ENCODE assay signal across 18 cellular contexts in the genomic region with DNA sequence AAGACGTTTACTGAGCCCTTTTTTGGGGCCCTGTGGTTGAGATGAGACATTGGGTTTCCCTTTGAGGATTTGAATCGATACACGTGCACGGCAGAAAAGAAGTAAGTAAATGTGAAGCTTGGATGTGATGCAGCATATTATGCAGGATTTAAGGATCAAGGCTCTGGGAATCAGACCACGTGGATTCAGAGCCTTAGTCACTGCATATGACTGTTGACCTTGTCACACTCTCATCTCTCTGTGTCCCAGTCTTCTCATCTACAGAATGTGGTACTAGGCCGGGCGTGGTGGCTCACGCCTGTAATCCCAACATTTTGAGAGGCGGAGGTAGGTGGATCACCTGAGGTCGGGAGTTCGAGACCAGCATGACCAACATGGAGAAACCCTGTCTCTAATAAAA. TPM values are rescaled to one million over a fixed set of nuclear protein-coding genes. Genes with fewer than 3 reads are reported as not detected.
DNase-seq lines count a peak whose midpoint lies in the region; ATAC-seq and TF ChIP-seq lines count a peak whose summit lies in the region.
"Had no signal": no experiment of that assay in that cellular context is flagged by ENCODE, and none has a peak within 500 bp of the region (broad histone marks: within the 10 kb centered on the region; RNA-seq: fewer than 3 reads in every experiment).

No MANE protein-coding gene starts in this region.

- H3F3A ChIP-seq in neural progenitor cell (ENCODE audit: low read depth), result peaks cover 13% of the 10 kb centered on the region

- H3K27me3 ChIP-seq in KMS-11 (ENCODE audit: insufficient read depth, low read depth) (no peaks in the 10 kb centered on the region), neural progenitor cell (no peaks in the 10 kb centered on the region)
- H3K27me3 ChIP-seq: right atrium auricular region, uterus had no signal

- H3K4me1 Mint-ChIP-seq in activated CD4-positive, alpha-beta T cell treated with anti-CD3 and anti-CD28 coated beads, Interleukin-2, amount 10 ng/mL, durations not matched to agents 7 days and 5 days, result peaks cover 19% of the 10 kb centered on the region
- H3K4me1 Mint-ChIP-seq in brain, result peaks cover 45% of the 10 kb centered on the region
- H3K4me1 Mint-ChIP-seq in neural progenitor cell, result peaks cover 38% of the 10 kb centered on the region
- peaks cover 21% of the 10 kb centered on the region for H3K4me1 Mint-ChIP-seq in chondrocyte (ENCODE audit: low read depth)

- no peak overlapping the region for H3K27ac ChIP-seq in KMS-11
- no peak overlapping the region for H3K27ac ChIP-seq in neural progenitor cell

- H3K27ac Mint-ChIP-seq in activated CD4-positive, alpha-beta T cell treated with anti-CD3 and anti-CD28 coated beads, Interleukin-2, amount 10 ng/mL, durations not matched to agents 7 days and 5 days, result no peak overlapping the region
- peak overlapping the region; percentile 27 to 98 (median 49) for H3K27ac Mint-ChIP-seq in brain
- no peak overlapping the region for H3K27ac Mint-ChIP-seq in neural progenitor cell
- no peak overlapping the region for H3K27ac Mint-ChIP-seq in chondrocyte (ENCODE audit: unreplicated experiment)

- no peaks in the 10 kb centered on the region for H3K36me3 Mint-ChIP-seq in activated CD4-positive, alpha-beta T cell treated with anti-CD3 and anti-CD28 coated beads, Interleukin-2, amount 10 ng/mL, durations not matched to agents 7 days and 5 days (ENCODE audit: low read depth)
- H3K36me3 Mint-ChIP-seq in brain (peaks cover 7% of the 10 kb centered on the region), neural progenitor cell (no peaks in the 10 kb centered on the region), chondrocyte (ENCODE audit: low read depth) (peaks cover 2% of the 10 kb centered on the region)

- POLR2A ChIA-PET in activated CD4-positive, alpha-beta T cell treated with anti-CD3 and anti-CD28 coated beads, Interleukin-2, amount 10 ng/mL, durations not matched to agents 7 days and 5 days (lab: Charles Lee), result no interaction called here

- H2AFZ ChIP-seq in KMS-11 (ENCODE audit: low read depth), result no peak overlapping the region
- no peak overlapping the region for H2AFZ ChIP-seq in neural progenitor cell (replicated peaks)

- TF ChIP-seq CTCF in KMS-11 (conservative IDR thresholded peaks at IDR 0.05; ENCODE audit: low read depth, low read length) (no peak), brain (conservative IDR thresholded peaks at IDR 0.05) (no peak), neural progenitor cell (IDR thresholded peaks at IDR 0.05) (no peak), chondrocyte (IDR thresholded peaks at IDR 0.05) (no peak)

- H3K27me3 Mint-ChIP-seq in activated CD4-positive, alpha-beta T cell treated with anti-CD3 and anti-CD28 coated beads, Interleukin-2, amount 10 ng/mL, durations not matched to agents 7 days and 5 days, result peaks cover 5% of the 10 kb centered on the region
- H3K27me3 Mint-ChIP-seq in brain (peaks cover 10% of the 10 kb centered on the region), neural progenitor cell (ENCODE audit: insufficient read depth, low read depth) (no peaks in the 10 kb centered on the region), chondrocyte (ENCODE audit: low read depth) (no peaks in the 10 kb centered on the region)

- no peak for DNase-seq in activated CD4-positive, alpha-beta T cell treated with anti-CD3 and anti-CD28 coated beads, Interleukin-2, amount 10 ng/mL, durations not matched to agents 7 days and 5 days
- DNase-seq in activated CD4-positive, alpha-beta T cell treated with anti-CD3 and anti-CD28 coated beads, Interleukin-2, amount 50 U/mL, for 4 hours, result no peak
- DNase-seq in neural progenitor cell (ENCODE audit: low spot score) (no peak), chondrocyte (ENCODE audit: low spot score) (no peak), NCI-H69 (lab: John Stamatoyannopoulos, UW) (no peak)
- DNase-seq: activated CD4-positive, alpha-beta T cell treated with anti-CD3 and anti-CD28 coated beads for 48 hours; NCI-H526; stimulated activated CD4-positive, alpha-beta T cell treated with anti-CD3 and anti-CD28 coated beads, Interleukin-4, amount 100 ng/mL, for 4 hours; uterus had no signal

- H3K4me3 Mint-ChIP-seq in activated CD4-positive, alpha-beta T cell treated with anti-CD3 and anti-CD28 coated beads, Interleukin-2, amount 10 ng/mL, durations not matched to agents 7 days and 5 days, result peak overlapping the region; percentile 76
- H3K4me3 Mint-ChIP-seq in brain (peak overlapping the region; percentile 87 to 93 (median 89)), neural progenitor cell (peak overlapping the region; percentile 93), chondrocyte (ENCODE audit: unreplicated experiment) (no peak overlapping the region)

- ATAC-seq in HG03280 (IDR thresholded peaks at IDR 0.05; ENCODE audit: unreplicated experiment), result no peak
- ATAC-seq: Panc1 had no signal

- H3K36me3 ChIP-seq in KMS-11 (ENCODE audit: insufficient read depth) (no peaks in the 10 kb centered on the region), neural progenitor cell (no peaks in the 10 kb centered on the region)
- H3K36me3 ChIP-seq: uterus had no signal

- peaks cover 15% of the 10 kb centered on the region for H3K4me1 ChIP-seq in KMS-11 (ENCODE audit: low read depth, poor library complexity, severe bottlenecking)
- peaks cover 33% of the 10 kb centered on the region for H3K4me1 ChIP-seq in neural progenitor cell

- no peak overlapping the region for H3K9ac ChIP-seq in KMS-11
- no peak overlapping the region for H3K9ac ChIP-seq in neural progenitor cell

- H4K20me1 ChIP-seq in KMS-11 (ENCODE audit: insufficient read depth) (no peaks in the 10 kb centered on the region), neural progenitor cell (ENCODE audit: low read depth) (peaks cover 20% of the 10 kb centered on the region)

- H3K79me2 ChIP-seq in KMS-11 (ENCODE audit: insufficient read depth, low read depth) (peaks cover 11% of the 10 kb centered on the region; the same call in 1 of the 2 replicates), neural progenitor cell (ENCODE audit: low read depth) (peaks cover 28% of the 10 kb centered on the region)

- no peaks in the 10 kb centered on the region for H3K9me3 Mint-ChIP-seq in activated CD4-positive, alpha-beta T cell treated with anti-CD3 and anti-CD28 coated beads, Interleukin-2, amount 10 ng/mL, durations not matched to agents 7 days and 5 days
- no peaks in the 10 kb centered on the region for H3K9me3 Mint-ChIP-seq in brain
- H3K9me3 Mint-ChIP-seq in neural progenitor cell, result no peaks in the 10 kb centered on the region
- H3K9me3 Mint-ChIP-seq in chondrocyte (ENCODE audit: low read depth), result no peaks in the 10 kb centered on the region

- CTCF ChIA-PET in activated CD4-positive, alpha-beta T cell treated with anti-CD3 and anti-CD28 coated beads, Interleukin-2, amount 10 ng/mL, durations not matched to agents 7 days and 5 days (lab: Charles Lee), result no interaction called here

- H3K4me3 ChIP-seq in KMS-11 (IDR thresholded peaks at IDR 0.05; ENCODE audit: insufficient read depth, low read depth, low read length) (no peak overlapping the region), neural progenitor cell (no peak overlapping the region)

- H3K4me2 ChIP-seq in KMS-11, result peak overlapping the region; percentile 47
- H3K4me2 ChIP-seq in neural progenitor cell, result peak overlapping the region; percentile 80

- no peaks in the 10 kb centered on the region for H3K9me3 ChIP-seq in neural progenitor cell (ENCODE audit: low read depth)
- H3K9me3 ChIP-seq: right atrium auricular region, uterus had no signal

RNA-seq across cellular contexts. Expression of a gene that starts 1.1 kb away (rescaled TPM):
- total RNA-seq in activated CD4-positive, alpha-beta T cell treated with anti-CD3 and anti-CD28 coated beads, Interleukin-2, amount 10 ng/mL, durations not matched to agents 7 days and 5 days, result 1 to 10 TPM; 2.6 to 3.1 TPM
- 15.6 TPM for polyA plus RNA-seq in brain (ENCODE audit: insufficient read depth, low read depth, low replicate concordance)
- total RNA-seq in neural progenitor cell (ENCODE audit: low replicate concordance) (27.3 and 28.1 TPM in 2 replicates), chondrocyte (9.8 to 11.1 TPM (median 10.8 TPM) in 3 replicates)

RNA-seq across cellular contexts. Expression of a gene that starts 51.7 kb away (rescaled TPM):
- not detected for total RNA-seq in activated CD4-positive, alpha-beta T cell treated with anti-CD3 and anti-CD28 coated beads, Interleukin-2, amount 10 ng/mL, durations not matched to agents 7 days and 5 days
- not detected for polyA plus RNA-seq in brain (ENCODE audit: insufficient read depth, low read depth, low replicate concordance)
- total RNA-seq in neural progenitor cell (ENCODE audit: low replicate concordance) (not detected in 2 replicates), chondrocyte (not detected in 3 replicates)
- total RNA-seq: A673; activated naive CD4-positive, alpha-beta T cell treated with anti-CD3 and anti-CD28 coated beads, Interleukin-2, amount 50 U/mL, for 72 hours; G401; kidney epithelial cell; right atrium auricular region; uterus had no signal

Comparison
In these comparisons a context has a peak if more than half of its experiments do, and no peak if none do; other contexts are left out.
1. H3K27ac Mint-ChIP-seq: peak in brain (5 of 5); none in activated CD4-positive, alpha-beta T cell treated with anti-CD3 and anti-CD28 coated beads, Interleukin-2, amount 10 ng/mL, durations not matched to agents 7 days and 5 days (single experiment), neural progenitor cell (single experiment) and chondrocyte (single experiment).